In genomic region chr3:198109883-198110282, GRCh38 we compare ENCODE assay signal across 27 cellular contexts.
"Had no signal": no experiment of that assay in that cellular context is flagged by ENCODE, and none has a peak within 500 bp of the region (broad histone marks: within the 10 kb centered on the region; RNA-seq: fewer than 3 reads in every experiment).

No MANE protein-coding gene starts in this region.

- H3K9ac ChIP-seq: neural progenitor cell had no signal

- H2AFZ ChIP-seq: neural progenitor cell had no signal

- H3K9me3 Mint-ChIP-seq: mesothelial cell of epicardium had no signal

- H3K4me3 ChIP-seq: left ventricle myocardium inferior, lung, neural progenitor cell, ovary, stomach, thoracic aorta, tibial artery, uterus had no signal

- H3K27ac Mint-ChIP-seq: immature natural killer cell; mesothelial cell of epicardium; natural killer cell; nephron progenitor cell; neural progenitor cell; progenitor cell of endocrine pancreas; stimulated activated naive B cell treated with anti-CD40 and anti-IgM and Interleukin-4, amounts not matched to agents 10 μg/mL and 1 μg/mL and 100 μg/mL, for 72 hours had no signal

- H3K36me3 Mint-ChIP-seq: mesothelial cell of epicardium, neural progenitor cell had no signal

- ATAC-seq: natural killer cell; right cardiac atrium; sciatic nerve; stimulated activated naive B cell treated with anti-CD40 and anti-IgM and Interleukin-4, amounts not matched to agents 10 μg/mL and 1 μg/mL and 100 μg/mL, for 72 hours; stimulated activated naive CD8-positive, alpha-beta T cell treated with anti-CD3 and anti-CD28 coated beads, Interleukin-15, Interleukin-2, amounts not matched to agents 100 U/mL and 50 U/mL, for 24 hours had no signal

- H3K4me2 ChIP-seq: neural progenitor cell had no signal

- H3K27ac ChIP-seq: left ventricle myocardium inferior, neural progenitor cell, ovary, stomach, thoracic aorta, tibial artery, uterus had no signal

- H3K4me1 ChIP-seq: uterus had no signal

- H3K36me3 ChIP-seq: left ventricle myocardium inferior, neural progenitor cell, ovary, stomach, thoracic aorta, tibial artery, uterus had no signal

- H3K9me3 ChIP-seq: left ventricle myocardium inferior, stomach, thoracic aorta, tibial artery, uterus had no signal

- FAIRE-seq: islet of Langerhans had no signal

- H3K4me3 Mint-ChIP-seq: immature natural killer cell; mesothelial cell of epicardium; naive B cell; natural killer cell; nephron progenitor cell; neural progenitor cell; stimulated activated naive B cell treated with anti-CD40 and anti-IgM and Interleukin-4, amounts not matched to agents 10 μg/mL and 1 μg/mL and 100 μg/mL, for 72 hours had no signal

- DNase-seq: hypothalamus; immature natural killer cell; left ventricle myocardium inferior; mesendoderm; naive B cell; natural killer cell; nephron progenitor cell; ovary; retina; right cardiac atrium; stimulated activated CD4-positive, alpha-beta T cell treated with anti-CD3 and anti-CD28 coated beads, Interleukin-12 subunit alpha, Interleukin-12 subunit beta, amount 100 ng/mL, for 4 hours; stimulated activated CD4-positive, alpha-beta T cell treated with anti-CD3 and anti-CD28 coated beads, Interleukin-15, amount 100 ng/mL, for 24 hours; stimulated activated CD4-positive, alpha-beta T cell treated with anti-CD3 and anti-CD28 coated beads, Interleukin-2, amount 100 ng/mL, for 24 hours; stimulated activated CD4-positive, alpha-beta T cell treated with anti-CD3 and anti-CD28 coated beads, Interleukin-4, amount 100 ng/mL, for 1 hour; stimulated activated naive B cell treated with anti-CD40 and anti-IgM and Interleukin-4, amounts not matched to agents 10 μg/mL and 1 μg/mL and 100 μg/mL, for 72 hours; stimulated activated naive CD8-positive, alpha-beta T cell treated with anti-CD3 and anti-CD28 coated beads, Interleukin-15, Interleukin-2, amounts not matched to agents 100 U/mL and 50 U/mL, for 24 hours; stomach; tibial artery; trophoblast cell; uterus had no signal

- H3K27me3 ChIP-seq: ovary had no signal
